Comparison of ENCODE assay signal across 1 cellular context in the genomic region with DNA sequence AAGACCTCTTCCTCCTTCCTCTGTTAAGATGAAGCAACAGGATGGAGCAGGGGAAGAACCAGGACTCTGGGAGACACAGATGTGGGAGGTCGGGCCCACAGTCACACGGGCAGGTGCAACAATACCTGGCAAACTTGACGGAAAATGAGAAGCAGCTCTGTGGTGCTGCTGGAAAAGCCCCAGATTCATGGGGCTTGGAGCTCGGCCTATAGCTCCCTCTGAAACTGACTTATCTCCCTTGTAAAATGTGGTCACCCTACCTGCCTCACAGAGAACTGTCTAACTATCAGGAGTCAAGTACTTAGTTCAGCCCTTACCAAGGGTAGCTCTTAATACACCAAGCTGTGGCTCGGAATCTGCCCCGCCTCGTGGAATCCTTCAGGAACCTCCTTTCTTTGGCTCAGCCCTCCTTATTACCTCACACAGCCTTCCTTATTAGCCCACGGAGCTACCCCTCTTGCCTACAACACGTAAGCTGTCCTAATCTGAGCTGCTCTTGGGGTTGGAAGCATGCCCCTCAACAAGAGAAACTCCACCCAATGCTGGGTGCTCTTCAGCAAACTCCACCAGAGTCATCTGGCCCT.
TF ChIP-seq lines count a peak whose summit lies in the region.

No MANE protein-coding gene starts in this region.

TF ChIP-seq in WTC11, 78 proteins besides CTCF, POLR2A, EP300 and RAD21 (continued from another document):
- TF ChIP-seq ZNF263 (CRISPR knock-in tag; IDR thresholded peaks at IDR 0.05; ENCODE audit: low read depth) (no peak), NFE2L1 (CRISPR knock-in tag; IDR thresholded peaks at IDR 0.05) (no peak), ATF2 (CRISPR knock-in tag; IDR thresholded peaks at IDR 0.05; ENCODE audit: borderline replicate concordance, low read depth) (no peak), ZNF317 (CRISPR knock-in tag; IDR thresholded peaks at IDR 0.05; ENCODE audit: borderline replicate concordance, low read depth) (no peak), ZNF396 (CRISPR knock-in tag; IDR thresholded peaks at IDR 0.05; ENCODE audit: borderline replicate concordance) (no peak), ZNF512 (CRISPR knock-in tag; IDR thresholded peaks at IDR 0.05; ENCODE audit: borderline replicate concordance) (no peak), ZNF138 (CRISPR knock-in tag; conservative IDR thresholded peaks at IDR 0.05) (no peak), ZNF671 (CRISPR knock-in tag; IDR thresholded peaks at IDR 0.05) (no peak), NR1H2 (CRISPR knock-in tag; IDR thresholded peaks at IDR 0.05) (no peak), NFATC4 (CRISPR knock-in tag; IDR thresholded peaks at IDR 0.05) (no peak)
- TF ChIP-seq, protein P1, sequence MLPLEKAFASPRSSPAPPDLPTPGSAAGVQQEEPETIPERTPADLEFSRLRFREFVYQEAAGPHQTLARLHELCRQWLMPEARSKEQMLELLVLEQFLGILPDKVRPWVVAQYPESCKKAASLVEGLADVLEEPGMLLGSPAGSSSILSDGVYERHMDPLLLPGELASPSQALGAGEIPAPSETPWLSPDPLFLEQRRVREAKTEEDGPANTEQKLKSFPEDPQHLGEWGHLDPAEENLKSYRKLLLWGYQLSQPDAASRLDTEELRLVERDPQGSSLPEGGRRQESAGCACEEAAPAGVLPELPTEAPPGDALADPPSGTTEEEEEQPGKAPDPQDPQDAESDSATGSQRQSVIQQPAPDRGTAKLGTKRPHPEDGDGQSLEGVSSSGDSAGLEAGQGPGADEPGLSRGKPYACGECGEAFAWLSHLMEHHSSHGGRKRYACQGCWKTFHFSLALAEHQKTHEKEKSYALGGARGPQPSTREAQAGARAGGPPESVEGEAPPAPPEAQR (CRISPR knock-in tag; IDR thresholded peaks at IDR 0.05): no peak
- TF ChIP-seq, protein P2, sequence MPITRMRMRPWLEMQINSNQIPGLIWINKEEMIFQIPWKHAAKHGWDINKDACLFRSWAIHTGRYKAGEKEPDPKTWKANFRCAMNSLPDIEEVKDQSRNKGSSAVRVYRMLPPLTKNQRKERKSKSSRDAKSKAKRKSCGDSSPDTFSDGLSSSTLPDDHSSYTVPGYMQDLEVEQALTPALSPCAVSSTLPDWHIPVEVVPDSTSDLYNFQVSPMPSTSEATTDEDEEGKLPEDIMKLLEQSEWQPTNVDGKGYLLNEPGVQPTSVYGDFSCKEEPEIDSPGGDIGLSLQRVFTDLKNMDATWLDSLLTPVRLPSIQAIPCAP (CRISPR knock-in tag; IDR thresholded peaks at IDR 0.05): no peak
